ENCODE assay signal across 27 cellular contexts in the genomic region with DNA sequence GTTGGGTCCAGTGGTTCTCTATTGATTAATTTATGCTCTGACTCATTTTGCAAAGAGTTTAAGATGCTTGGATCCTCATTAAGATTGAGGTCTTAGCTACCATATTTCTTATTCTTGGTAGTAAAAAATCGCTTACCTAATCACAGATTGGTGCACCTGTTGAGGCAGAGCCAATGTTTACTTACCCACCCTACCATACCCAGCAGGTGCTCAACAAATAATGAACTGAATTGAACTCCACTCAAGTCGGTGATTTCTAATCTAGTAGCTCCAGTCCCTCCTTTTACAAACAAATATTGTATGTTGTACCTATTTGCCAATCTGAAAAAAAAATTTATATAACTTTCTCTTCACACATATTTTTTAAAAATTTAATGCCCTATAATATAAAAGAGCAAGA.
A peak's percentile ranks its signal among the peaks of the same experiment; 100 is the strongest.
DNase-seq lines count a peak whose midpoint lies in the region; ATAC-seq, FAIRE-seq and TF ChIP-seq lines count a peak whose summit lies in the region.
"Had no signal": no experiment of that assay in that cellular context is flagged by ENCODE, and none has a peak within 500 bp of the region (broad histone marks: within the 10 kb centered on the region; RNA-seq: fewer than 3 reads in every experiment).

No MANE protein-coding gene starts in this region.

- intact Hi-C loops in tibial artery (cut with DNase I; ENCODE audit: low total_unique reads), result no loop called here

- DNase-seq in NCI-H2171 treated with DMSO at 0.1 percent for 48 hours (lab: John Stamatoyannopoulos, UW) (peak; percentile 64), NCI-H2171 (lab: John Stamatoyannopoulos, UW) (no peak), NCI-H146 (lab: John Stamatoyannopoulos, UW) (peak; percentile 95), NCI-H345 treated with DMSO at 0.1 percent for 48 hours (lab: John Stamatoyannopoulos, UW; ENCODE audit: unreplicated experiment) (peak; percentile 95), tibial artery (no peak), H54 (ENCODE audit: insufficient read length, low spot score) (no peak)
- DNase-seq: activated CD4-positive, alpha-beta T cell treated with anti-CD3 and anti-CD28 coated beads, Interleukin-2, amount 50 U/mL, for 48 hours; activated CD4-positive, CD25-positive, alpha-beta regulatory T cell treated with anti-CD3 and anti-CD28 coated beads, Interleukin-2, amount 50 U/mL, for 72 hours; activated naive CD4-positive, alpha-beta T cell treated with anti-CD3 and anti-CD28 coated beads for 36 hours; adrenal gland; CD4-positive, CD25-positive, alpha-beta regulatory T cell; erythroblast; glutamatergic neuron; HCEC 1CT; left lung; MG63; NCI-H524 treated with DMSO at 0.1 percent for 48 hours; ovary; Right ventricle myocardium superior; stimulated activated CD4-positive, alpha-beta T cell treated with anti-CD3 and anti-CD28 coated beads, Interleukin-15, amount 100 ng/mL, for 24 hours; stimulated activated CD4-positive, alpha-beta T cell treated with anti-CD3 and anti-CD28 coated beads, Interleukin-4, amount 100 ng/mL, for 4 hours had no signal

- no peak for TF ChIP-seq CTCF in tibial artery (IDR thresholded peaks at IDR 0.05)

- no peaks in the 10 kb centered on the region for H3K27me3 ChIP-seq in tibial artery
- H3K27me3 ChIP-seq: adrenal gland, left lung, MG63, ovary had no signal

- no peaks in the 10 kb centered on the region for H3K36me3 ChIP-seq in tibial artery
- H3K36me3 ChIP-seq: adrenal gland, left lung, MG63, ovary had no signal

- TF ChIP-seq POLR2A in H54 (IDR thresholded peaks at IDR 0.05; ENCODE audit: low read depth, low read length), result no peak

- no peak overlapping the region for H3K27ac ChIP-seq in tibial artery
- H3K27ac ChIP-seq: adrenal gland, KMS-11, left lung, ovary had no signal

- no peak for FAIRE-seq in H54 (lab: Jason Lieb, UNC)
- FAIRE-seq: D721Med, GM12892 had no signal

- H3K4me1 ChIP-seq in tibial artery, result no peaks in the 10 kb centered on the region
- H3K4me1 ChIP-seq: adrenal gland, left lung had no signal

- H3K9me3 ChIP-seq in tibial artery, result no peaks in the 10 kb centered on the region
- H3K9me3 ChIP-seq: adrenal gland, left lung, MG63, ovary had no signal

- no peak overlapping the region for H3K4me3 ChIP-seq in tibial artery
- H3K4me3 ChIP-seq: adrenal gland, left lung, MG63, ovary had no signal

- ATAC-seq in HG03159 (IDR thresholded peaks at IDR 0.05; ENCODE audit: unreplicated experiment) (no peak), HG03280 (IDR thresholded peaks at IDR 0.05; ENCODE audit: unreplicated experiment) (no peak)
- ATAC-seq: left lung, Panc1 had no signal

Comparison
In these comparisons a context has a peak if more than half of its experiments do, and no peak if none do; other contexts are left out.
1. DNase-seq: peak in NCI-H2171 treated with DMSO at 0.1 percent for 48 hours (single experiment), NCI-H146 (single experiment) and NCI-H345 treated with DMSO at 0.1 percent for 48 hours (single experiment); none in NCI-H2171 (single experiment), tibial artery (0 of 2) and H54 (single experiment).